Comparison of ENCODE assay signal across 22 cellular contexts in genomic region chr10:114391599-114391998, GRCh38. TPM values are rescaled to one million over a fixed set of nuclear protein-coding genes. Genes with fewer than 3 reads are reported as not detected.
A peak's percentile ranks its signal among the peaks of the same experiment; 100 is the strongest.
DNase-seq lines count a peak whose midpoint lies in the region; ATAC-seq, FAIRE-seq and TF ChIP-seq lines count a peak whose summit lies in the region.
"Had no signal": no experiment of that assay in that cellular context is flagged by ENCODE, and none has a peak within 500 bp of the region (broad histone marks: within the 10 kb centered on the region; RNA-seq: fewer than 3 reads in every experiment).

No MANE protein-coding gene starts in this region.

- no peak for FAIRE-seq in pancreas (lab: Jason Lieb, UNC)
- FAIRE-seq: GM12878 had no signal

- intact Hi-C loops in natural killer cell (cut with micrococcal nuclease) (no loop called here), pancreas (cut with DNase I) (no loop called here)
- intact Hi-C loops in activated CD4-positive, alpha-beta T cell treated with anti-CD3 and anti-CD28 coated beads for 36 hours (cut with DNase I, micrococcal nuclease), result no loop called here

- peaks cover 90% of the 10 kb centered on the region for H3K79me2 ChIP-seq in parathyroid adenoma

- H3K4me3 Mint-ChIP-seq in natural killer cell treated with Interleukin-12 subunit alpha and Interleukin-12 subunit beta and Interleukin-15 and Interleukin-18, amount 100 ng/mL, for 72 hours, result no peak overlapping the region
- no peak overlapping the region for H3K4me3 Mint-ChIP-seq in natural killer cell
- no peak overlapping the region for H3K4me3 Mint-ChIP-seq in activated CD4-positive, alpha-beta T cell treated with anti-CD3 and anti-CD28 coated beads for 36 hours
- H3K4me3 Mint-ChIP-seq: CD8-positive, alpha-beta T cell; GM23338 had no signal

- peaks cover 97% of the 10 kb centered on the region for H3K4me1 ChIP-seq in parathyroid adenoma
- H3K4me1 ChIP-seq in pancreas, result peaks cover 0 to 8% (median 0%) of the 10 kb centered on the region in 3 donors

- no peak overlapping the region for H2AFZ ChIP-seq in parathyroid adenoma
- H2AFZ ChIP-seq: GM23338 had no signal

- H3K27ac ChIP-seq in epithelial cell of prostate (peak overlapping the region; percentile 87), parathyroid adenoma (peak overlapping the region; percentile 91), pancreas (no peak overlapping the region)
- H3K27ac ChIP-seq: BLaER1, HL-60 had no signal

- CTCF ChIA-PET in activated CD4-positive, alpha-beta T cell treated with anti-CD3 and anti-CD28 coated beads for 36 hours (lab: Charles Lee), result interaction anchor here (0.6 kb wide), 1 partner anchor 11 kb away, joined by 3 read pairs; no protein-coding TSS in a partner anchor

- peak; percentile 29 for DNase-seq in natural killer cell treated with Interleukin-12 subunit alpha and Interleukin-12 subunit beta and Interleukin-15 and Interleukin-18, amount 100 ng/mL, for 72 hours (ENCODE audit: low spot score)
- DNase-seq in natural killer cell, result no peak
- no peak for DNase-seq in epithelial cell of prostate (ENCODE audit: low read depth, low spot score)
- no peak for DNase-seq in activated CD4-positive, alpha-beta T cell treated with anti-CD3 and anti-CD28 coated beads for 36 hours
- no peak for DNase-seq in pancreas
- DNase-seq: Calu3; CD8-positive, alpha-beta T cell; Kasumi-1; MM.1S; NCI-H1092; NCI-H1436 treated with DMSO at 0.1 percent for 48 hours; NCI-H2029; NCI-H345; NCI-H524 treated with DMSO at 0.1 percent for 48 hours; Right ventricle myocardium superior had no signal

- 78 to 83% methylated on average over 5 of the region's 5 CpGs for WGBS in pancreas, 2 donors

- no peaks in the 10 kb centered on the region for H3K9me3 Mint-ChIP-seq in natural killer cell treated with Interleukin-12 subunit alpha and Interleukin-12 subunit beta and Interleukin-15 and Interleukin-18, amount 100 ng/mL, for 72 hours
- H3K9me3 Mint-ChIP-seq in natural killer cell, result no peaks in the 10 kb centered on the region
- no peaks in the 10 kb centered on the region for H3K9me3 Mint-ChIP-seq in activated CD4-positive, alpha-beta T cell treated with anti-CD3 and anti-CD28 coated beads for 36 hours (ENCODE audit: low read depth)
- H3K9me3 Mint-ChIP-seq: CD8-positive, alpha-beta T cell; GM23338; IgD-negative memory B cell had no signal

- peaks cover 16 to 51% of the 10 kb centered on the region in 2 donors for H3K27me3 Mint-ChIP-seq in natural killer cell treated with Interleukin-12 subunit alpha and Interleukin-12 subunit beta and Interleukin-15 and Interleukin-18, amount 100 ng/mL, for 72 hours
- H3K27me3 Mint-ChIP-seq in natural killer cell (ENCODE audit: low read depth in 2 of 2), result peaks cover 9 to 13% of the 10 kb centered on the region in 2 donors
- H3K27me3 Mint-ChIP-seq in activated CD4-positive, alpha-beta T cell treated with anti-CD3 and anti-CD28 coated beads for 36 hours, result peaks cover 12% of the 10 kb centered on the region

- H3K27me3 ChIP-seq in parathyroid adenoma (ENCODE audit: control insufficient read depth, insufficient read depth, low read length) (no peaks in the 10 kb centered on the region), pancreas (no peaks in the 10 kb centered on the region)
- H3K27me3 ChIP-seq: BLaER1 had no signal

- peaks cover 9 to 12% of the 10 kb centered on the region in 2 donors for H3K4me1 Mint-ChIP-seq in natural killer cell treated with Interleukin-12 subunit alpha and Interleukin-12 subunit beta and Interleukin-15 and Interleukin-18, amount 100 ng/mL, for 72 hours (ENCODE audit: low read depth in 2 of 2)
- peaks cover 0 to 4% of the 10 kb centered on the region in 2 donors for H3K4me1 Mint-ChIP-seq in natural killer cell
- H3K4me1 Mint-ChIP-seq in activated CD4-positive, alpha-beta T cell treated with anti-CD3 and anti-CD28 coated beads for 36 hours, result peaks cover 9% of the 10 kb centered on the region
- H3K4me1 Mint-ChIP-seq: IgD-negative memory B cell had no signal

- POLR2A ChIA-PET in activated CD4-positive, alpha-beta T cell treated with anti-CD3 and anti-CD28 coated beads for 36 hours (lab: Charles Lee), result no interaction called here

- H3K36me3 ChIP-seq in parathyroid adenoma (ENCODE audit: control insufficient read depth, insufficient read depth, low read length), result no peaks in the 10 kb centered on the region
- no peaks in the 10 kb centered on the region for H3K36me3 ChIP-seq in pancreas
- H3K36me3 ChIP-seq: BLaER1 had no signal

- ATAC-seq in natural killer cell treated with Interleukin-12 subunit alpha and Interleukin-12 subunit beta and Interleukin-15 and Interleukin-18, amount 100 ng/mL, for 72 hours, result no peak
- no peak for ATAC-seq in natural killer cell
- no peak for ATAC-seq in activated CD4-positive, alpha-beta T cell treated with anti-CD3 and anti-CD28 coated beads for 36 hours
- ATAC-seq in HG03039 (IDR thresholded peaks at IDR 0.05; ENCODE audit: unreplicated experiment), result no peak
- no peak for ATAC-seq in pancreas
- ATAC-seq: CD8-positive, alpha-beta T cell; GM12878; GM23338 had no signal

- TF ChIP-seq CTCF in natural killer cell (IDR thresholded peaks at IDR 0.05) (no peak), parathyroid adenoma (IDR thresholded peaks at IDR 0.05) (no peak), pancreas (IDR thresholded peaks at IDR 0.05) (no peak)

- peak overlapping the region; percentile 21 for H3K4me2 ChIP-seq in parathyroid adenoma (ENCODE audit: low read length)
- H3K4me2 ChIP-seq: GM23338 had no signal

- no peak overlapping the region for H3K4me3 ChIP-seq in parathyroid adenoma (ENCODE audit: low read depth, low read length)
- no peak overlapping the region for H3K4me3 ChIP-seq in pancreas
- H3K4me3 ChIP-seq: BLaER1, GM12878, GM23338 had no signal

- H3K9me3 ChIP-seq in parathyroid adenoma (ENCODE audit: control insufficient read depth, low read length) (no peaks in the 10 kb centered on the region), pancreas (no peaks in the 10 kb centered on the region)
- H3K9me3 ChIP-seq: BLaER1 had no signal

- H3K9ac ChIP-seq in parathyroid adenoma, result no peak overlapping the region
- H3K9ac ChIP-seq: BLaER1 had no signal

- H3K36me3 Mint-ChIP-seq in natural killer cell treated with Interleukin-12 subunit alpha and Interleukin-12 subunit beta and Interleukin-15 and Interleukin-18, amount 100 ng/mL, for 72 hours, result no peaks in the 10 kb centered on the region
- no peaks in the 10 kb centered on the region for H3K36me3 Mint-ChIP-seq in natural killer cell
- H3K36me3 Mint-ChIP-seq in activated CD4-positive, alpha-beta T cell treated with anti-CD3 and anti-CD28 coated beads for 36 hours (ENCODE audit: low read depth), result no peaks in the 10 kb centered on the region
- H3K36me3 Mint-ChIP-seq: CD8-positive, alpha-beta T cell had no signal

- no peak overlapping the region for H3K27ac Mint-ChIP-seq in natural killer cell treated with Interleukin-12 subunit alpha and Interleukin-12 subunit beta and Interleukin-15 and Interleukin-18, amount 100 ng/mL, for 72 hours
- no peak overlapping the region for H3K27ac Mint-ChIP-seq in natural killer cell
- no peak overlapping the region for H3K27ac Mint-ChIP-seq in activated CD4-positive, alpha-beta T cell treated with anti-CD3 and anti-CD28 coated beads for 36 hours
- H3K27ac Mint-ChIP-seq: CD8-positive, alpha-beta T cell; GM23338; IgD-negative memory B cell had no signal

RNA-seq across cellular contexts. Expression of gene AFAP1L2, which starts 12.7 kb away (rescaled TPM):
- 1 to 10 TPM; 1.3 to 8.8 TPM for total RNA-seq in natural killer cell treated with Interleukin-12 subunit alpha and Interleukin-12 subunit beta and Interleukin-15 and Interleukin-18, amount 100 ng/mL, for 72 hours
- total RNA-seq in natural killer cell (1 to 10 TPM in 2 of 3 donors, under 1 TPM in 1; 0.66 to 2.8 (median 1.3) TPM), pancreas (10 to 100 TPM in 2 of 6 donors, 1 to 10 TPM in 4; 4.4 to 19.9 (median 7.0) TPM)
- total RNA-seq in activated CD4-positive, alpha-beta T cell treated with anti-CD3 and anti-CD28 coated beads for 36 hours, result 1 to 10 TPM; 1.4 to 2.0 TPM
- 1 to 10 TPM; 3.3 to 4.4 TPM for polyA plus RNA-seq in pancreas

Comparison
In these comparisons a context has a peak if more than half of its experiments do, and no peak if none do; other contexts are left out.
1. H3K27ac ChIP-seq: peak in epithelial cell of prostate (single experiment) and parathyroid adenoma (single experiment); none in pancreas (0 of 4).